Comparison of ENCODE assay signal across 12 cellular contexts in genomic region chr16:81784042-81784785, GRCh38. TPM values are rescaled to one million over a fixed set of nuclear protein-coding genes. Genes with fewer than 3 reads are reported as not detected.
DNase-seq lines count a peak whose midpoint lies in the region; ATAC-seq and TF ChIP-seq lines count a peak whose summit lies in the region.
"Had no signal": no experiment of that assay in that cellular context is flagged by ENCODE, and none has a peak within 500 bp of the region (broad histone marks: within the 10 kb centered on the region; RNA-seq: fewer than 3 reads in every experiment).

No MANE protein-coding gene starts in this region.

- H3K4me3 ChIP-seq in fibroblast of the aortic adventitia (ENCODE audit: low read depth, low read length) = no peak overlapping the region
- peak overlapping the region; percentile 32 for H3K4me3 ChIP-seq in rectal smooth muscle tissue (ENCODE audit: low read length)
- H3K4me3 ChIP-seq: gastroesophageal sphincter, thyroid gland had no signal

- H3K36me3 ChIP-seq in rectal smooth muscle tissue (ENCODE audit: control insufficient read depth, insufficient read depth, low read length) = no peaks in the 10 kb centered on the region
- H3K36me3 ChIP-seq: gastroesophageal sphincter, thyroid gland had no signal

- no peaks in the 10 kb centered on the region for H3K9me3 Mint-ChIP-seq in stimulated activated naive CD8-positive, alpha-beta T cell treated with anti-CD3 and anti-CD28 coated beads, Interleukin-15, amount 100 ng/mL, for 72 hours
- H3K9me3 Mint-ChIP-seq: T-helper 2 cell treated with Interferon-gamma antibody and Interleukin-4, amounts not matched to agents 5 μg/mL and 100 μg/mL, for 36 hours had no signal

- H3K4me3 Mint-ChIP-seq in stimulated activated naive CD8-positive, alpha-beta T cell treated with anti-CD3 and anti-CD28 coated beads, Interleukin-15, amount 100 ng/mL, for 72 hours = no peak overlapping the region
- H3K4me3 Mint-ChIP-seq: T-helper 2 cell treated with Interferon-gamma antibody and Interleukin-4, amounts not matched to agents 5 μg/mL and 100 μg/mL, for 36 hours had no signal

- H3K4me1 ChIP-seq in rectal smooth muscle tissue (ENCODE audit: control insufficient read depth, insufficient read depth, low read length) = peaks cover 4% of the 10 kb centered on the region
- H3K4me1 ChIP-seq: thyroid gland had no signal

- DNase-seq in NAMALWA (ENCODE audit: low spot score) (peak; percentile 71), fibroblast of the aortic adventitia (ENCODE audit: low read depth) (peak; percentile 7), KBM-7 (no peak), RPMI8226 (no peak)
- DNase-seq in stimulated activated naive CD8-positive, alpha-beta T cell treated with anti-CD3 and anti-CD28 coated beads, Interleukin-15, amount 100 ng/mL, for 72 hours = no peak
- no peak for DNase-seq in activated effector memory CD4-positive, alpha-beta T cell treated with Interleukin-2 at 50 U/mL for 16 hours
- DNase-seq: activated effector memory CD4-positive, alpha-beta T cell treated with anti-CD3 and anti-CD28 coated beads, Interleukin-2, amount 50 U/mL, for 16 hours had no signal

- TF ChIP-seq CTCF in fibroblast of the aortic adventitia (IDR thresholded peaks at IDR 0.05; ENCODE audit: insufficient read depth, low read length) = no peak

- H3K27ac Mint-ChIP-seq in stimulated activated naive CD8-positive, alpha-beta T cell treated with anti-CD3 and anti-CD28 coated beads, Interleukin-15, amount 100 ng/mL, for 72 hours = peak overlapping the region in 1 of 2 donors; percentile 48
- H3K27ac Mint-ChIP-seq: T-helper 2 cell treated with Interferon-gamma antibody and Interleukin-4, amounts not matched to agents 5 μg/mL and 100 μg/mL, for 36 hours had no signal

- peaks cover 66% of the 10 kb centered on the region for H3K27me3 Mint-ChIP-seq in stimulated activated naive CD8-positive, alpha-beta T cell treated with anti-CD3 and anti-CD28 coated beads, Interleukin-15, amount 100 ng/mL, for 72 hours

- peak; percentile 37 for TF ChIP-seq POLR2A in GM19193 (IDR thresholded peaks at IDR 0.05; ENCODE audit: extremely low read depth, insufficient read depth, insufficient read length)

- H3K27ac ChIP-seq in rectal smooth muscle tissue (ENCODE audit: low read depth, low read length) = no peak overlapping the region
- H3K27ac ChIP-seq: gastroesophageal sphincter, thyroid gland had no signal

- H3K27me3 ChIP-seq in rectal smooth muscle tissue (ENCODE audit: control insufficient read depth, insufficient read depth, low read length) = peaks cover 4% of the 10 kb centered on the region
- H3K27me3 ChIP-seq: thyroid gland had no signal

- H3K4me1 Mint-ChIP-seq in stimulated activated naive CD8-positive, alpha-beta T cell treated with anti-CD3 and anti-CD28 coated beads, Interleukin-15, amount 100 ng/mL, for 72 hours = peaks cover 8% of the 10 kb centered on the region

- in situ Hi-C loops in KBM-7 (cut with MboI; ENCODE audit: low pct_unique_long_range_greater_than_20kb, low sequenced_read_pairs) = no loop called here

- H3K9ac ChIP-seq in rectal smooth muscle tissue (ENCODE audit: low read length) = no peak overlapping the region

- ATAC-seq in stimulated activated naive CD8-positive, alpha-beta T cell treated with anti-CD3 and anti-CD28 coated beads, Interleukin-15, amount 100 ng/mL, for 72 hours = no peak
- ATAC-seq: gastroesophageal sphincter had no signal

RNA-seq across cellular contexts. Expression of gene PLCG2, which starts 5.1 kb away (rescaled TPM):
- 0.09 and 4.7 TPM in 2 replicates for total RNA-seq in fibroblast of the aortic adventitia (ENCODE audit: low replicate concordance)

Comparison
In these comparisons a context has a peak if more than half of its experiments do, and no peak if none do; other contexts are left out.
1. DNase-seq: peak in NAMALWA (single experiment) and fibroblast of the aortic adventitia (single experiment); none in stimulated activated naive CD8-positive, alpha-beta T cell treated with anti-CD3 and anti-CD28 coated beads, Interleukin-15, amount 100 ng/mL, for 72 hours (0 of 2), activated effector memory CD4-positive, alpha-beta T cell treated with Interleukin-2 at 50 U/mL for 16 hours (single experiment), KBM-7 (single experiment) and RPMI8226 (single experiment).